In genomic region chr3:16181361-16181760, GRCh38 we compare ENCODE assay signal across 13 cellular contexts. TPM values are rescaled to one million over a fixed set of nuclear protein-coding genes. Genes with fewer than 3 reads are reported as not detected.
DNase-seq lines count a peak whose midpoint lies in the region; ATAC-seq and TF ChIP-seq lines count a peak whose summit lies in the region.
"Had no signal": no experiment of that assay in that cellular context is flagged by ENCODE, and none has a peak within 500 bp of the region (broad histone marks: within the 10 kb centered on the region; RNA-seq: fewer than 3 reads in every experiment).

No MANE protein-coding gene starts in this region.

- 38% methylated on average over 6 of the region's 6 CpGs; no CpG with 5 or more reads in 1 of the 2 donors for WGBS in upper lobe of left lung, 2 donors

- H3K4me3 ChIP-seq in breast epithelium: peak overlapping the region in 2 of 3 donors; percentile 4 to 11
- H3K4me3 ChIP-seq in left lung: no peak overlapping the region
- H3K4me3 ChIP-seq in upper lobe of left lung: no peak overlapping the region
- H3K4me3 ChIP-seq: SJCRH30 had no signal

- no peak for TF ChIP-seq EP300 in upper lobe of left lung (IDR thresholded peaks at IDR 0.05)

- TF ChIP-seq CTCF in breast epithelium (IDR thresholded peaks at IDR 0.05) (no peak), left lung (IDR thresholded peaks at IDR 0.05) (no peak), upper lobe of left lung (IDR thresholded peaks at IDR 0.05) (no peak)

- ATAC-seq in left lung: peak; percentile 58
- peak; percentile 42 to 83 for ATAC-seq in upper lobe of left lung (ENCODE audit: low FRiP score in 2 of 2)
- ATAC-seq in GM21786 (IDR thresholded peaks at IDR 0.05; ENCODE audit: unreplicated experiment): no peak
- no peak for ATAC-seq in GM18909 (IDR thresholded peaks at IDR 0.05; ENCODE audit: poor library complexity, unreplicated experiment)

- TF ChIP-seq POLR2A in breast epithelium (IDR thresholded peaks at IDR 0.05): no peak
- TF ChIP-seq POLR2A in upper lobe of left lung (IDR thresholded peaks at IDR 0.05): no peak

- H3K27me3 ChIP-seq in breast epithelium: no peaks in the 10 kb centered on the region
- H3K27me3 ChIP-seq in left lung: no peaks in the 10 kb centered on the region
- no peaks in the 10 kb centered on the region for H3K27me3 ChIP-seq in upper lobe of left lung

- H3K27ac ChIP-seq in breast epithelium (peak overlapping the region in 1 of 2 donors; percentile 63), left lung (no peak overlapping the region), upper lobe of left lung (peak overlapping the region in 2 of 4 donors; percentile 25 to 59)
- H3K27ac ChIP-seq: SJCRH30 had no signal

- intact Hi-C loops in breast epithelium (cut with DNase I; ENCODE audit: low total_unique reads) (no loop called here), left lung (cut with DNase I) (loop anchor here in 1 of 2 donors (5.0 kb wide), 1 partner anchor 129 kb away; no protein-coding TSS in a partner anchor)

- DNase-seq in LHCN-M2 (ENCODE audit: low read depth) (peak; percentile 70), breast epithelium (ENCODE audit: low spot score in 2 of 2) (no peak), left lung (peak; percentile 77 to 81), upper lobe of left lung (peak in 1 of 2 donors; percentile 83), NCI-H2081 (lab: John Stamatoyannopoulos, UW) (no peak)
- DNase-seq: activated CD4-positive, alpha-beta T cell treated with anti-CD3 and anti-CD28 coated beads for 48 hours; effector CD8-positive, alpha-beta T cell; NCI-H446; SJCRH30; stimulated activated naive CD4-positive, alpha-beta T cell treated with Interleukin-2 at 50 U/mL for 16 hours had no signal

- no peaks in the 10 kb centered on the region for H3K9me3 ChIP-seq in breast epithelium
- H3K9me3 ChIP-seq in left lung: no peaks in the 10 kb centered on the region
- no peaks in the 10 kb centered on the region for H3K9me3 ChIP-seq in upper lobe of left lung
- H3K9me3 ChIP-seq: SJCRH30 had no signal

- H3K4me1 ChIP-seq in breast epithelium: no peaks in the 10 kb centered on the region
- H3K4me1 ChIP-seq in left lung: peaks cover 3 to 15% of the 10 kb centered on the region in 2 donors
- peaks cover 2 to 18% (median 12%) of the 10 kb centered on the region in 4 donors for H3K4me1 ChIP-seq in upper lobe of left lung
- H3K4me1 ChIP-seq: SJCRH30 had no signal

- H3K36me3 ChIP-seq in breast epithelium (no peaks in the 10 kb centered on the region), left lung (no peaks in the 10 kb centered on the region), upper lobe of left lung (peaks cover 0 to 3% (median 0%) of the 10 kb centered on the region in 4 donors)
- H3K36me3 ChIP-seq: SJCRH30 had no signal

RNA-seq across cellular contexts. Expression of gene GALNT15, which starts 6.9 kb away (rescaled TPM):
- 2.1 and 3.1 TPM in 2 replicates for total RNA-seq in LHCN-M2 (2014; rRNA removed)
- 0.97 TPM for polyA plus RNA-seq in LHCN-M2 (2012)
- total RNA-seq in breast epithelium: 100 to 1,000 TPM in 2 of 3 donors, 10 to 100 TPM in 1; 68.5 to 492 (median 215) TPM
- 1 to 10 TPM; 2.2 to 4.5 TPM for total RNA-seq in left lung
- total RNA-seq in upper lobe of left lung: 10 to 100 TPM in 4 of 6 donors, 1 to 10 TPM in 2; 4.4 to 34.7 (median 11.2) TPM
- total RNA-seq: neural crest cell had no signal

Comparison
In these comparisons a context has a peak if more than half of its experiments do, and no peak if none do; other contexts are left out.
1. DNase-seq: peak in LHCN-M2 (single experiment) and left lung (2 of 2); none in breast epithelium (0 of 2) and NCI-H2081 (0 of 2).
2. H3K4me3 ChIP-seq: peak in breast epithelium (2 of 3); none in left lung (0 of 2) and upper lobe of left lung (0 of 4).
3. ATAC-seq: peak in left lung (single experiment) and upper lobe of left lung (2 of 2); none in GM21786 (single experiment) and GM18909 (single experiment).